Comparison of ENCODE assay signal across 8 cellular contexts in the genomic region with DNA sequence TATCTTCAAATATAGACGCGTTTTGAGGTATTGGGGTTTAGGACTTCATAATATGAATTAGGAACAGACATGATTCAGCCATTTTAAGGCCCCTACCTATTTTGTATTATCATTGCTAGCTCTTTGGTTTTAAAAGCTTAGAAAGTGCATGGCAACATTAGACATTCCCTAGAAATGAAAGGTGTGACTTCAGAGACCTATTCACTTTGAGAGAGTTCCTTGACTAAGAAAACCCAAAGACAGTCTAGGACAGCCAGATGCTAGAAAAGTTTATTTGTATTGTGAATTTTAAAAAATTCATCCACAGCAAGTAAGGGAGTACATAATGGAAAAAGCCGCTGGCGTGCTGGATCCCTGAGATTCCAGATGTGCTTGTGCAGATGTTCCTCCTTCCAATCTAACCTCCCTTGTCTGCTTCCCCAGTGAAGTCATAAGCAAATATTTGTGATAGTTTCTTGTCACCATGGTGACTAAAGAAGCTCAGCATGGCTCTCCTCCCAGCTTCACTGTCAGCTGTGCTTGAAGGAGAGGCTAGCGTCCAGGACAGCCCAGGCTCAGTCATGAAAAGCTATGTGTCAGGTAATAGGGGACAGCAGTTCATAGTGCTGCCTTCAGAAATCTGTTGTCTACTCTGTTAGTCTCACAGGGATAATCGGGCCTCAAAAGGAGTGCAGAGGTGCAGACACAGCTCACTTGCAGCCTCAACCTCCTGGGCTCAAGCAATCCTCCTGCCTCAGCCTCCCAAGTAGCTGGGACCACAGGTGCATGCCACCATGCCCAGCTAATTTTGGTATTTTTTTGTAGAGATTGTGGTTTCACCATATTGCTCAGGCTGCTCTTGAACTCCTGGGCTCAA. TPM values are rescaled to one million over a fixed set of nuclear protein-coding genes. Genes with fewer than 3 reads are reported as not detected.
DNase-seq lines count a peak whose midpoint lies in the region; ATAC-seq and FAIRE-seq lines count a peak whose summit lies in the region.

No MANE protein-coding gene starts in this region.

- H3K9me3 Mint-ChIP-seq in CD4-positive, CD25-positive, alpha-beta regulatory T cell = peaks cover 0 to 3% (median 0%) of the 10 kb centered on the region in 7 donors
- H3K9me3 Mint-ChIP-seq in stimulated activated naive B cell treated with anti-CD40 and anti-IgM and Interleukin-4, amounts not matched to agents 10 μg/mL and 1 μg/mL and 100 μg/mL, for 72 hours = peaks cover 0 to 2% of the 10 kb centered on the region in 2 donors

- peaks cover 0 to 5% of the 10 kb centered on the region in 2 experiments for H3K9me3 ChIP-seq in CD4-positive, CD25-positive, alpha-beta regulatory T cell (ENCODE audit: control insufficient read depth in 2 of 2, low read length in 2 of 2)
- no peaks in the 10 kb centered on the region for H3K9me3 ChIP-seq in muscle layer of duodenum (ENCODE audit: control insufficient read depth in 1 of 2, low read length in 2 of 2)

- H3K4me1 Mint-ChIP-seq in CD4-positive, CD25-positive, alpha-beta regulatory T cell = peaks cover 31 to 71% (median 49%) of the 10 kb centered on the region in 4 donors
- peaks cover 34 to 58% of the 10 kb centered on the region in 2 donors for H3K4me1 Mint-ChIP-seq in stimulated activated naive B cell treated with anti-CD40 and anti-IgM and Interleukin-4, amounts not matched to agents 10 μg/mL and 1 μg/mL and 100 μg/mL, for 72 hours

- no peaks in the 10 kb centered on the region for H3K27me3 Mint-ChIP-seq in CD4-positive, CD25-positive, alpha-beta regulatory T cell
- no peaks in the 10 kb centered on the region for H3K27me3 Mint-ChIP-seq in stimulated activated naive B cell treated with anti-CD40 and anti-IgM and Interleukin-4, amounts not matched to agents 10 μg/mL and 1 μg/mL and 100 μg/mL, for 72 hours

- peak overlapping the region; percentile 10 for H3K27ac ChIP-seq in CD4-positive, CD25-positive, alpha-beta regulatory T cell (ENCODE audit: insufficient read depth, low read length, poor library complexity, severe bottlenecking)
- peak overlapping the region; percentile 17 for H3K27ac ChIP-seq in muscle layer of duodenum (ENCODE audit: low read length)

- no peak for DNase-seq in CD4-positive, CD25-positive, alpha-beta regulatory T cell
- peak; percentile 3 for DNase-seq in NCI-H1417 treated with DMSO at 0.1 percent for 48 hours (lab: John Stamatoyannopoulos, UW)
- no peak for DNase-seq in KG1 (lab: John Stamatoyannopoulos, UW)
- DNase-seq in stimulated activated naive B cell treated with anti-CD40 and anti-IgM and Interleukin-4, amounts not matched to agents 10 μg/mL and 1 μg/mL and 100 μg/mL, for 72 hours = no peak

- H3K36me3 Mint-ChIP-seq in CD4-positive, CD25-positive, alpha-beta regulatory T cell = peaks cover 15% of the 10 kb centered on the region
- peaks cover 20 to 40% of the 10 kb centered on the region in 2 donors for H3K36me3 Mint-ChIP-seq in stimulated activated naive B cell treated with anti-CD40 and anti-IgM and Interleukin-4, amounts not matched to agents 10 μg/mL and 1 μg/mL and 100 μg/mL, for 72 hours

- H3K4me3 ChIP-seq in CD4-positive, CD25-positive, alpha-beta regulatory T cell (ENCODE audit: low read depth, low read length) = no peak overlapping the region
- no peak overlapping the region for H3K4me3 ChIP-seq in muscle layer of duodenum (ENCODE audit: low read depth in 1 of 2, low read length in 2 of 2)

- no peaks in the 10 kb centered on the region for H3K36me3 ChIP-seq in CD4-positive, CD25-positive, alpha-beta regulatory T cell (ENCODE audit: control insufficient read depth, insufficient read depth, low read length)
- no peaks in the 10 kb centered on the region for H3K36me3 ChIP-seq in muscle layer of duodenum (ENCODE audit: control insufficient read depth in 1 of 2, insufficient read depth in 2 of 2, low read length in 2 of 2)

- H3K4me1 ChIP-seq in CD4-positive, CD25-positive, alpha-beta regulatory T cell (ENCODE audit: control insufficient read depth, insufficient read depth, low read length, poor library complexity, severe bottlenecking) = peaks cover 3% of the 10 kb centered on the region
- H3K4me1 ChIP-seq in muscle layer of duodenum (ENCODE audit: control insufficient read depth in 1 of 2, insufficient read depth in 2 of 2, low read length in 2 of 2) = peaks cover 3 to 23% of the 10 kb centered on the region in 2 donors

- H3K4me3 Mint-ChIP-seq in CD4-positive, CD25-positive, alpha-beta regulatory T cell = no peak overlapping the region
- no peak overlapping the region for H3K4me3 Mint-ChIP-seq in stimulated activated naive B cell treated with anti-CD40 and anti-IgM and Interleukin-4, amounts not matched to agents 10 μg/mL and 1 μg/mL and 100 μg/mL, for 72 hours

- no peaks in the 10 kb centered on the region for H3K27me3 ChIP-seq in CD4-positive, CD25-positive, alpha-beta regulatory T cell (ENCODE audit: control insufficient read depth, insufficient read depth, low read length)
- H3K27me3 ChIP-seq in muscle layer of duodenum (ENCODE audit: low read depth, low read length) = no peaks in the 10 kb centered on the region

- H3K27ac Mint-ChIP-seq in CD4-positive, CD25-positive, alpha-beta regulatory T cell = peak overlapping the region; percentile 43 to 72 (median 52)
- H3K27ac Mint-ChIP-seq in stimulated activated naive B cell treated with anti-CD40 and anti-IgM and Interleukin-4, amounts not matched to agents 10 μg/mL and 1 μg/mL and 100 μg/mL, for 72 hours = no peak overlapping the region

- no peak for ATAC-seq in CD4-positive, CD25-positive, alpha-beta regulatory T cell (ENCODE audit: low read depth in 2 of 2)
- no peak for ATAC-seq in stimulated activated naive B cell treated with anti-CD40 and anti-IgM and Interleukin-4, amounts not matched to agents 10 μg/mL and 1 μg/mL and 100 μg/mL, for 72 hours (replicated peaks)
- ATAC-seq in GM18520 (IDR thresholded peaks at IDR 0.05; ENCODE audit: unreplicated experiment) (no peak), GM21825 (IDR thresholded peaks at IDR 0.05; ENCODE audit: unreplicated experiment) (no peak)

- peak; percentile 94 for FAIRE-seq in endometrium (lab: Jason Lieb, UNC)

RNA-seq across cellular contexts. Expression of a gene that starts 34.8 kb away (rescaled TPM):
- total RNA-seq in CD4-positive, CD25-positive, alpha-beta regulatory T cell = 56.1 TPM
- 10 to 100 TPM; 22.7 to 29.3 (median 26.4) TPM for polyA plus RNA-seq in CD4-positive, CD25-positive, alpha-beta regulatory T cell

RNA-seq across cellular contexts. Expression of a gene that starts 36.8 kb away (rescaled TPM):
- 30.9 TPM for total RNA-seq in CD4-positive, CD25-positive, alpha-beta regulatory T cell
- polyA plus RNA-seq in CD4-positive, CD25-positive, alpha-beta regulatory T cell = 10 to 100 TPM; 22.4 to 30.0 (median 24.0) TPM

RNA-seq across cellular contexts. Expression of a gene that starts 57.7 kb away (rescaled TPM):
- 10.3 TPM for total RNA-seq in CD4-positive, CD25-positive, alpha-beta regulatory T cell
- polyA plus RNA-seq in CD4-positive, CD25-positive, alpha-beta regulatory T cell = 10 to 100 TPM; 12.0 to 15.5 (median 14.1) TPM
